ENCODE assay signal across 9 cellular contexts in the genomic region with DNA sequence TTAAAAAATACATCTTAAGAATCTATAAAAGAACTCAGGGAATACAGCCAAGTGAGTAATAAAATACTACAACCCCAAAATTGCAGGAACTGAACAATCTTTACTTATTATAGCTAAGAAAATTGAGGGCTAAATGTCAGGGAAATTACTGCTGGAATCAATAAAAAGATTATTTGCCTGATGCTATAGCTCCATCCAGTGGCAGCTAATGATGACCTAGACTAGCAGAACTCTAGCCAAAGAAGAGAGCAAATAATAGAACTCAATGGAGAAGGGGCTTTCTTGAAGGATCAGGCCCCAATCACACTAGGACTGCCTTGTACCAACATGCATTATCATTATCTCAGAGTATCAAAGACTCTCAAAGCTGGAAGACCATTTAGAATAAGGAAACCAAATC.
A peak's percentile ranks its signal among the peaks of the same experiment; 100 is the strongest.
DNase-seq lines count a peak whose midpoint lies in the region; ATAC-seq and TF ChIP-seq lines count a peak whose summit lies in the region.
"Had no signal": no experiment of that assay in that cellular context is flagged by ENCODE, and none has a peak within 500 bp of the region (broad histone marks: within the 10 kb centered on the region; RNA-seq: fewer than 3 reads in every experiment).

No MANE protein-coding gene starts in this region.

- DNase-seq in SKM-1 (lab: John Stamatoyannopoulos, UW; ENCODE audit: unreplicated experiment) (peak; percentile 17), SKM-1 treated with dmso at 0.1 percent for 144 hours (lab: John Stamatoyannopoulos, UW; ENCODE audit: unreplicated experiment) (no peak), NCI-H1694 treated with DMSO at 0.1 percent for 48 hours (lab: John Stamatoyannopoulos, UW) (peak; percentile 11), dermis blood vessel endothelial cell (peak; percentile 63), smooth muscle cell (lab: John Stamatoyannopoulos, UW; ENCODE audit: unreplicated experiment) (no peak), spleen (no peak), right atrium auricular region (ENCODE audit: low spot score) (no peak)
- DNase-seq: retina had no signal

- H3K9me3 ChIP-seq in smooth muscle cell (replicated peaks; ENCODE audit: low read depth) = no peaks in the 10 kb centered on the region
- no peaks in the 10 kb centered on the region for H3K9me3 ChIP-seq in spleen
- H3K9me3 ChIP-seq in right atrium auricular region = no peaks in the 10 kb centered on the region

- H3K36me3 ChIP-seq in smooth muscle cell (ENCODE audit: low read depth) (no peaks in the 10 kb centered on the region), spleen (no peaks in the 10 kb centered on the region), right atrium auricular region (no peaks in the 10 kb centered on the region)

- H3K4me2 ChIP-seq in smooth muscle cell = no peak overlapping the region

- H3K79me2 ChIP-seq in smooth muscle cell (ENCODE audit: low read depth) = no peaks in the 10 kb centered on the region

- H4K20me1 ChIP-seq in smooth muscle cell (ENCODE audit: low read depth) = no peaks in the 10 kb centered on the region

- H2AFZ ChIP-seq in smooth muscle cell (ENCODE audit: low read depth) = no peak overlapping the region

- H3K27me3 ChIP-seq in smooth muscle cell (ENCODE audit: low read depth) (no peaks in the 10 kb centered on the region), spleen (replicated peaks in 1 of 7) (no peaks in the 10 kb centered on the region), right atrium auricular region (no peaks in the 10 kb centered on the region)

- intact Hi-C loops in spleen (cut with DNase I; ENCODE audit: low total_unique reads) = no loop called here

- H3K27ac ChIP-seq in smooth muscle cell (ENCODE audit: low read depth) = no peak overlapping the region
- no peak overlapping the region for H3K27ac ChIP-seq in spleen
- no peak overlapping the region for H3K27ac ChIP-seq in right atrium auricular region

- no peaks in the 10 kb centered on the region for H3K4me1 ChIP-seq in smooth muscle cell (ENCODE audit: low read depth)
- no peaks in the 10 kb centered on the region for H3K4me1 ChIP-seq in spleen
- H3K4me1 ChIP-seq in right atrium auricular region = no peaks in the 10 kb centered on the region

- TF ChIP-seq POLR2A in spleen (IDR thresholded peaks at IDR 0.05) (no peak), GM18505 (IDR thresholded peaks at IDR 0.05; ENCODE audit: borderline replicate concordance, extremely low read depth, insufficient read depth, insufficient read length) (no peak)

- H3F3A ChIP-seq in smooth muscle cell (ENCODE audit: low read depth) = no peaks in the 10 kb centered on the region

- TF ChIP-seq CTCF in smooth muscle cell (IDR thresholded peaks at IDR 0.05; ENCODE audit: borderline replicate concordance, insufficient read depth, poor library complexity, severe bottlenecking) (peak; percentile 42), spleen (IDR thresholded peaks at IDR 0.05 in 8 of 11, conservative IDR thresholded peaks at IDR 0.05 in 3 of 11) (no peak), right atrium auricular region (IDR thresholded peaks at IDR 0.05) (peak in 1 of 2 donors; percentile 30)

- ATAC-seq in GM18505 (IDR thresholded peaks at IDR 0.05; ENCODE audit: unreplicated experiment) = no peak

- H3K4me3 ChIP-seq in smooth muscle cell (no peak overlapping the region), spleen (no peak overlapping the region), right atrium auricular region (no peak overlapping the region)

- no peak overlapping the region for H3K9ac ChIP-seq in smooth muscle cell (ENCODE audit: low read depth)

Comparison
In these comparisons a context has a peak if more than half of its experiments do, and no peak if none do; other contexts are left out.
1. DNase-seq: peak in SKM-1 (single experiment), NCI-H1694 treated with DMSO at 0.1 percent for 48 hours (single experiment) and dermis blood vessel endothelial cell (single experiment); none in SKM-1 treated with dmso at 0.1 percent for 144 hours (single experiment), smooth muscle cell (single experiment), spleen (single experiment) and right atrium auricular region (single experiment).